8 cellular contexts compared by ENCODE assay signal in the genomic region with DNA sequence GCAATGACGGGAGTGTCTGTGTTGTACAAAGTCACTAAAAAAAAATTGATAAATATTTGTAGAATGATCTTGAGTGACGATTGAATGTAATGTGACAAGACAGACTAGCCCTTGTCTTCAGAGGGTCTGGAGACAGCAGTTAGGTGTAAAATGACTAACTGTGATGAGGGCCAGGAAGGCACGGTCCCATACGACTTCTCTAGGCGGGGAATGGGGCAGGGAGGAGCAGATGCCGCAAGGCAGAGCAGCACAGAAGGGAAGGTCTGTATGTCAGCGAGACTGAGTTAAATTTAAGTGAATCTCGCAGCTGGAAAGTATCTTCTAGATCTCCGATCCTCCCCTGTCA. TPM values are rescaled to one million over a fixed set of nuclear protein-coding genes. Genes with fewer than 3 reads are reported as not detected.
DNase-seq lines count a peak whose midpoint lies in the region; ATAC-seq, FAIRE-seq and TF ChIP-seq lines count a peak whose summit lies in the region.

No MANE protein-coding gene starts in this region.

- H3K9me2 ChIP-seq in MM.1S (replicated peaks; ENCODE audit: insufficient read depth, low read length): no peaks in the 10 kb centered on the region

- DNase-seq in HAP-1 (ENCODE audit: low spot score in 2 of 2) (peak in 1 of 2 experiments; percentile 17), MM.1S (peak; percentile 10), H1 (ENCODE audit: low read depth in 1 of 2, low spot score in 2 of 2) (no peak), NCI-H2171 (lab: John Stamatoyannopoulos, UW) (no peak), NCI-H82 (lab: John Stamatoyannopoulos, UW) (no peak), SK-N-DZ (ENCODE audit: low spot score) (no peak)
- DNase-seq in natural killer cell treated with Interleukin-12 subunit alpha and Interleukin-12 subunit beta and Interleukin-15 and Interleukin-18, amount 100 ng/mL, for 72 hours (ENCODE audit: low spot score): no peak

- H3K79me2 ChIP-seq in MM.1S (ENCODE audit: low read length): peaks cover 21% of the 10 kb centered on the region
- H3K79me2 ChIP-seq in H1 (ENCODE audit: control insufficient read depth in 1 of 2, insufficient read depth in 2 of 2, low read length in 2 of 2): peaks cover 0 to 9% of the 10 kb centered on the region in 2 experiments; a peak in 2 of 4 replicates

- H4K20me1 ChIP-seq in MM.1S (ENCODE audit: insufficient read depth, low read length) (no peaks in the 10 kb centered on the region), H1 (replicated peaks in 1 of 2; ENCODE audit: control insufficient read depth in 1 of 2, insufficient read depth in 2 of 2, low read length in 2 of 2) (no peaks in the 10 kb centered on the region)

- no peak for TF ChIP-seq EP300 in H1 (IDR thresholded peaks at IDR 0.05; ENCODE audit: borderline replicate concordance in 1 of 2, low read depth in 2 of 2, low read length in 2 of 2)

- no peaks in the 10 kb centered on the region for H3K9me3 Mint-ChIP-seq in natural killer cell treated with Interleukin-12 subunit alpha and Interleukin-12 subunit beta and Interleukin-15 and Interleukin-18, amount 100 ng/mL, for 72 hours

- no peak for TF ChIP-seq POLR2A in H1 (IDR thresholded peaks at IDR 0.05; ENCODE audit: control extremely low read depth in 1 of 2, low read depth in 2 of 2, low read length in 2 of 2)

- peaks cover 15% of the 10 kb centered on the region for H3K4me1 ChIP-seq in HAP-1
- H3K4me1 ChIP-seq in MM.1S (ENCODE audit: low read length): peaks cover 10% of the 10 kb centered on the region; the same call in 1 of the 2 replicates
- H3K4me1 ChIP-seq in H1 (replicated peaks in 1 of 4; ENCODE audit: control insufficient read depth in 3 of 4, insufficient read depth in 4 of 4, low read length in 3 of 4): peaks cover 0 to 1% (median 0%) of the 10 kb centered on the region in 4 experiments; a peak in 1 of 7 replicates

- in situ Hi-C loops in HAP-1 (cut with MboI; ENCODE audit: low sequenced_read_pairs): no loop called here

- H4K91ac ChIP-seq in H1 (replicated peaks; ENCODE audit: insufficient read length, low read length): no peak overlapping the region

- H3K4me3 ChIP-seq in HAP-1 (peak overlapping the region; percentile 89), MM.1S (ENCODE audit: low read length) (peak overlapping the region; percentile 78), H1 (ENCODE audit: extremely low read depth in 1 of 4, insufficient read depth in 2 of 4, low read depth in 3 of 4, low read length in 4 of 4) (peak overlapping the region; percentile 82 to 90 (median 90))

- H4K5ac ChIP-seq in H1 (ENCODE audit: insufficient read length, low read depth, low read length): no peak overlapping the region

- no peak overlapping the region for H2BK15ac ChIP-seq in H1 (ENCODE audit: low read length)

- no peak overlapping the region for H2BK12ac ChIP-seq in H1 (ENCODE audit: low read depth, low read length)

- peak overlapping the region; percentile 10 for H2BK120ac ChIP-seq in H1 (replicated peaks; ENCODE audit: low read depth, low read length)

- CTCF ChIA-PET in H1 (lab: Charles Lee; ENCODE audit: partially characterized antibody): interaction anchor here (1.3 kb wide), 1 partner anchor 717 kb away, joined by 3 read pairs; no protein-coding TSS in a partner anchor

- H3K27ac ChIP-seq in MM.1S (ENCODE audit: low read length) (peak overlapping the region; percentile 48; the same call in 1 of the 2 replicates), H1 (ENCODE audit: low read depth, low read length) (no peak overlapping the region)

- no peak for TF ChIP-seq CTCF in MM.1S (IDR thresholded peaks at IDR 0.05; ENCODE audit: low read length)
- TF ChIP-seq CTCF in H1 (IDR thresholded peaks at IDR 0.05; ENCODE audit: control extremely low read depth in 1 of 3, insufficient read depth in 1 of 3, low read depth in 1 of 3, low read length in 3 of 3): no peak

- H3K79me1 ChIP-seq in H1 (ENCODE audit: low read depth, low read length): no peaks in the 10 kb centered on the region

- no peak overlapping the region for H3K4ac ChIP-seq in H1 (replicated peaks; ENCODE audit: insufficient read length, low read depth, low read length)

- H3F3A ChIP-seq in MM.1S (ENCODE audit: insufficient read depth, low read length): no peaks in the 10 kb centered on the region

- H3K23me2 ChIP-seq in H1 (ENCODE audit: low read depth, low read length): peaks cover 7% of the 10 kb centered on the region; the same call in 1 of the 2 replicates

- H3K4me3 Mint-ChIP-seq in natural killer cell treated with Interleukin-12 subunit alpha and Interleukin-12 subunit beta and Interleukin-15 and Interleukin-18, amount 100 ng/mL, for 72 hours: peak overlapping the region; percentile 89

- H3K36me3 ChIP-seq in HAP-1 (replicated peaks) (peaks cover 40% of the 10 kb centered on the region), MM.1S (replicated peaks; ENCODE audit: insufficient read depth, low read length) (peaks cover 14% of the 10 kb centered on the region; the same call in 1 of the 2 replicates), H1 (ENCODE audit: control insufficient read depth in 2 of 4, insufficient read depth in 4 of 4, low read length in 3 of 4) (peaks cover 0 to 36% (median 17%) of the 10 kb centered on the region in 4 experiments; a peak in 5 of 8 replicates)

- H3K36me3 Mint-ChIP-seq in natural killer cell treated with Interleukin-12 subunit alpha and Interleukin-12 subunit beta and Interleukin-15 and Interleukin-18, amount 100 ng/mL, for 72 hours: peaks cover 7% of the 10 kb centered on the region

- peak overlapping the region; percentile 92 for H2AFZ ChIP-seq in MM.1S (ENCODE audit: low read length)
- H2AFZ ChIP-seq in H1 (ENCODE audit: low read length): 0 out of 2 replicates have a peak overlapping the region, but pooled peaks have one; percentile 23

- POLR2A ChIA-PET in H1 (lab: Charles Lee; ENCODE audit: partially characterized antibody): no interaction called here

- H2BK20ac ChIP-seq in H1 (ENCODE audit: low read length): no peak overlapping the region

- H3K18ac ChIP-seq in H1 (ENCODE audit: extremely low read depth, low read length): peak overlapping the region; percentile 25; the same call in 1 of the 2 replicates

- H3K56ac ChIP-seq in H1 (replicated peaks; ENCODE audit: insufficient read length, low read depth, low read length): peak overlapping the region; percentile 39

- peak; percentile 55 for ATAC-seq in GM18502 (IDR thresholded peaks at IDR 0.05; ENCODE audit: poor library complexity, unreplicated experiment)
- ATAC-seq in natural killer cell treated with Interleukin-12 subunit alpha and Interleukin-12 subunit beta and Interleukin-15 and Interleukin-18, amount 100 ng/mL, for 72 hours: peak; percentile 70 to 75

- TF ChIP-seq RAD21 in H1 (IDR thresholded peaks at IDR 0.05 in 1 of 2, conservative IDR thresholded peaks at IDR 0.05 in 1 of 2; ENCODE audit: low read depth in 2 of 2, low read length in 2 of 2): no peak

- H3K9me3 ChIP-seq in HAP-1 (no peaks in the 10 kb centered on the region), MM.1S (replicated peaks; ENCODE audit: insufficient read depth, low read length) (no peaks in the 10 kb centered on the region), H1 (ENCODE audit: insufficient read depth in 2 of 2, low read depth in 1 of 2, low read length in 1 of 2) (no peaks in the 10 kb centered on the region)

- peak overlapping the region; percentile 87 for H3K4me2 ChIP-seq in MM.1S (ENCODE audit: low read depth, low read length)
- peak overlapping the region; percentile 63 to 65 for H3K4me2 ChIP-seq in H1 (ENCODE audit: insufficient read depth in 1 of 2, low read depth in 2 of 2, low read length in 2 of 2)

- peak overlapping the region; percentile 28; the same call in 1 of the 2 replicates for H4K8ac ChIP-seq in H1 (ENCODE audit: extremely low read depth, insufficient read depth, low read length)

- H2AK5ac ChIP-seq in H1 (ENCODE audit: low read depth, low read length): no peak overlapping the region

- peaks cover 15% of the 10 kb centered on the region in 2 donors for H3K4me1 Mint-ChIP-seq in natural killer cell treated with Interleukin-12 subunit alpha and Interleukin-12 subunit beta and Interleukin-15 and Interleukin-18, amount 100 ng/mL, for 72 hours (ENCODE audit: low read depth in 2 of 2)

- no peak overlapping the region for H3K14ac ChIP-seq in H1 (ENCODE audit: insufficient read length)

- H2BK5ac ChIP-seq in H1 (ENCODE audit: low read depth, low read length): 0 out of 2 replicates have a peak overlapping the region, but pooled peaks have one; percentile 61

- peak overlapping the region; percentile 74 to 85 for H3K27ac Mint-ChIP-seq in natural killer cell treated with Interleukin-12 subunit alpha and Interleukin-12 subunit beta and Interleukin-15 and Interleukin-18, amount 100 ng/mL, for 72 hours

- H3K27me3 ChIP-seq in HAP-1 (ENCODE audit: low read depth) (no peaks in the 10 kb centered on the region), MM.1S (replicated peaks; ENCODE audit: insufficient read depth, low read length) (no peaks in the 10 kb centered on the region), H1 (replicated peaks in 1 of 4; ENCODE audit: control insufficient read depth in 3 of 4, extremely low read depth in 1 of 4, insufficient read depth in 3 of 4, low read length in 3 of 4) (no peaks in the 10 kb centered on the region)

- H3K9ac ChIP-seq in MM.1S (ENCODE audit: low read length) (peak overlapping the region; percentile 84), H1 (replicated peaks in 1 of 4; ENCODE audit: extremely low read depth in 1 of 4, low read depth in 3 of 4, low read length in 3 of 4) (peak overlapping the region in 3 of 4 experiments; percentile 54 to 72 (median 64); a peak in 6 of 7 replicates)

- no peak overlapping the region for H3K23ac ChIP-seq in H1 (ENCODE audit: insufficient read length)

- H3K27me3 Mint-ChIP-seq in natural killer cell treated with Interleukin-12 subunit alpha and Interleukin-12 subunit beta and Interleukin-15 and Interleukin-18, amount 100 ng/mL, for 72 hours: peaks cover 8 to 10% of the 10 kb centered on the region in 2 donors

- WGBS in H1 (ENCODE audit: extremely low coverage in 1 of 2, insufficient coverage in 1 of 2, insufficient read length in 1 of 2, insufficient replicate concordance in 2 of 2, low coverage in 1 of 2, low lambda C conversion rate in 2 of 2, missing lambda C conversion rate in 1 of 2), 2 experiments: 6% methylated on average over 9 of the region's 9 CpGs; no CpG with 5 or more reads in 1 of the 2 experiments

- FAIRE-seq in H1 (lab: Jason Lieb, UNC): no peak

RNA-seq across cellular contexts. Expression of a gene that starts 0.4 kb away (rescaled TPM):
- total RNA-seq in H1 (2021; fragmentation: NEBNext Ultra II Directional; extraction: Animal tissue kit (Norgen Biotek cat#: 25700)): 49.0 and 51.0 TPM in 2 replicates
- 1.1 and 2.1 TPM in 2 replicates for polyA plus RNA-seq in H1 (2011; rRNA removed)
- 5.2 TPM for polyA plus RNA-seq in H1 (2011; cell fraction: cytosol; rRNA removed)
- 5.9 TPM for polyA plus RNA-seq in H1 (2011; cell fraction: nucleus; rRNA removed)
- polyA plus RNA-seq in H1 (2012, experiment 1 of 2): 7.0 to 23.3 TPM (median 10.6 TPM) in 4 replicates
- polyA plus RNA-seq in H1 (2012, experiment 2 of 2): 0.60 TPM
- polyA plus RNA-seq in H1 (2013, experiment 1 of 2): 36.0 TPM
- 31.8 TPM for polyA plus RNA-seq in H1 (2013, experiment 2 of 2)
- polyA minus RNA-seq in H1 (2011; rRNA and poly(A)+ RNA removed): 20.1 and 23.6 TPM in 2 replicates
- polyA minus RNA-seq in H1 (2011; cell fraction: cytosol; rRNA and poly(A)+ RNA removed): 9.2 TPM
- polyA minus RNA-seq in H1 (2011; cell fraction: nucleus; rRNA and poly(A)+ RNA removed): 43.3 TPM
- 10 to 100 TPM; 29.7 to 69.6 TPM for total RNA-seq in natural killer cell treated with Interleukin-12 subunit alpha and Interleukin-12 subunit beta and Interleukin-15 and Interleukin-18, amount 100 ng/mL, for 72 hours
- polyA plus RNA-seq in SK-N-DZ (2014; cell fraction: cytosol; rRNA removed): 16.5 and 23.4 TPM in 2 replicates
- 27.2 and 33.2 TPM in 2 replicates for polyA plus RNA-seq in SK-N-DZ (2014; cell fraction: nucleus; rRNA removed)
